Comparison of ENCODE assay signal across 2 cellular contexts in the genomic region with DNA sequence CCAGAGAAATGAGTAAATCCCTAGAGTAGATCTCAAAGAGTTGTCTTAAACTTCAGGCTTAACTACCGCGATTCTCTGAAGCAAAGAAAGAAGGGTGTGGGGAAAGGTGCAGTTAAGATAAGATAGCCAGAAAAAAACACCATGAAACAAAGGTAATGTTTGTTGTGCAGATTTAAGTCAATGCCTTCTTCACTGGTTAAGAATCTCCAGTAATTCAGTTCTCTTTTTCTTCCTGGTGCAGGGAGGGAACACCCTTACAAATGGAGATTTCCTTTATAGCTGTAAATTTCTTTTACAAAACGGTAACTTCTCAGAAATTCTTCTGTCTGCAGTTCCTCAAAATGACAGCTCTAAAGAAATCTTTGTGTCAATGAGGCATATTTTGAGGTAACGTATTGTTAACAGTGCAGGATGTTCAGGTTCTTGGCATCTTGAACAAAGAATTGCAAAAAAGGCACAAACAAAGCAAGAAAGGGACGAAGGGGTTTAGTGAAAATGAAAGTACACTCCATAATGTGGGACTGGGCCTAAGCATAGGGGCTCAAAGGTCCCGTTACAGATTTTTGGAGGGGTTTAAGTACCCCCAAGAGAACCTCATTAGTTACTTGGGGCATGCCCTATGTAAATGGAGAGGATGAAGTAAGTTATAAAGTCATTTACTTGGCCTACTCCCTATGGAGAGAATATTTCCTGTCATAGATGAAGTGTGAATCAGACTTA.
TF ChIP-seq lines count a peak whose summit lies in the region.

No MANE protein-coding gene starts in this region.

TF ChIP-seq in SK-N-SH, 30 proteins besides CTCF, POLR2A, EP300 and RAD21 (continued from another document):
- TF ChIP-seq USF2 (IDR thresholded peaks at IDR 0.05; ENCODE audit: borderline replicate concordance, low read depth, low read length) (no peak), ZBTB33 (IDR thresholded peaks at IDR 0.05; ENCODE audit: borderline replicate concordance, low read depth) (no peak), RXRA (IDR thresholded peaks at IDR 0.05; ENCODE audit: borderline replicate concordance, low read depth) (no peak), FOXM1 (IDR thresholded peaks at IDR 0.05; ENCODE audit: low read depth) (no peak), SIN3A (IDR thresholded peaks at IDR 0.05; ENCODE audit: borderline replicate concordance, low read depth, low read length) (no peak), IRF3 (IDR thresholded peaks at IDR 0.05; ENCODE audit: low read depth, low read length) (no peak), EZH2phosphoT487 (IDR thresholded peaks at IDR 0.05; ENCODE audit: borderline replicate concordance, low read depth) (no peak), ELF1 (IDR thresholded peaks at IDR 0.05) (no peak), MEF2A (IDR thresholded peaks at IDR 0.05; ENCODE audit: borderline replicate concordance, low read depth) (no peak), NRF1 (IDR thresholded peaks at IDR 0.05; ENCODE audit: low read depth, low read length) (no peak), REST (IDR thresholded peaks at IDR 0.05; ENCODE audit: low read depth, low read length) (no peak), TEAD4 (IDR thresholded peaks at IDR 0.05; ENCODE audit: borderline replicate concordance, insufficient read depth) (no peak), FOXJ3 (CRISPR knock-in tag; IDR thresholded peaks at IDR 0.05) (no peak)

TF ChIP-seq in SK-N-SH treated with all-trans-retinoic acid at 6 μM for 48 hours, 23 proteins besides CTCF, POLR2A, EP300 and RAD21 (continued from another document):
- TF ChIP-seq PATZ1 (CRISPR knock-in tag; IDR thresholded peaks at IDR 0.05; ENCODE audit: borderline replicate concordance) (no peak), ZC3H10 (CRISPR knock-in tag; IDR thresholded peaks at IDR 0.05) (no peak), ZNF70 (CRISPR knock-in tag; IDR thresholded peaks at IDR 0.05) (no peak), BACH2 (CRISPR knock-in tag; IDR thresholded peaks at IDR 0.05; ENCODE audit: borderline replicate concordance) (no peak)
